In genomic region chr19:34485831-34486230, GRCh38 we compare ENCODE assay signal across 25 cellular contexts. TPM values are rescaled to one million over a fixed set of nuclear protein-coding genes. Genes with fewer than 3 reads are reported as not detected.
DNase-seq lines count a peak whose midpoint lies in the region; ATAC-seq, FAIRE-seq and TF ChIP-seq lines count a peak whose summit lies in the region.
"Had no signal": no experiment of that assay in that cellular context is flagged by ENCODE, and none has a peak within 500 bp of the region (broad histone marks: within the 10 kb centered on the region; RNA-seq: fewer than 3 reads in every experiment).

No MANE protein-coding gene starts in this region.

- H3K27ac ChIP-seq in lower lobe of right lung (peak overlapping the region; percentile 60), small intestine (ENCODE audit: low read depth in 1 of 2, low read length in 1 of 2) (no peak overlapping the region), foreskin keratinocyte (no peak overlapping the region)
- H3K27ac ChIP-seq: A549; BLaER1 treated with 17β-estradiol and CSF1 and Interleukin-3, amounts not matched to agents 10 nM and 100 nM; PC-9; SJSA1 had no signal

- H3K4me1 ChIP-seq in lower lobe of right lung (peaks cover 18% of the 10 kb centered on the region), small intestine (ENCODE audit: control insufficient read depth in 2 of 2, insufficient read depth in 1 of 2, low read depth in 1 of 2, low read length in 1 of 2) (no peaks in the 10 kb centered on the region), foreskin keratinocyte (no peaks in the 10 kb centered on the region)

- TF ChIP-seq CTCF in HFFc6 (IDR thresholded peaks at IDR 0.05) = no peak
- TF ChIP-seq CTCF in brain (conservative IDR thresholded peaks at IDR 0.05) = no peak
- TF ChIP-seq CTCF in lower lobe of right lung (IDR thresholded peaks at IDR 0.05) = no peak
- no peak for TF ChIP-seq CTCF in foreskin keratinocyte (conservative IDR thresholded peaks at IDR 0.05)

- H3K27me3 Mint-ChIP-seq in HFFc6 (ENCODE audit: insufficient read depth) = peaks cover 2% of the 10 kb centered on the region
- peaks cover 17% of the 10 kb centered on the region for H3K27me3 Mint-ChIP-seq in brain

- H3K9me3 ChIP-seq in lower lobe of right lung (no peaks in the 10 kb centered on the region), small intestine (ENCODE audit: control insufficient read depth, low read depth) (no peaks in the 10 kb centered on the region)
- H3K9me3 ChIP-seq: A549 had no signal

- H3K4me1 Mint-ChIP-seq in HFFc6 (ENCODE audit: low read depth) = peaks cover 29% of the 10 kb centered on the region
- H3K4me1 Mint-ChIP-seq in brain = peaks cover 25% of the 10 kb centered on the region

- intact Hi-C loops in lower lobe of right lung (cut with DNase I) (no loop called here), posterior vena cava (cut with DNase I) (no loop called here)

- no peaks in the 10 kb centered on the region for H3K9me3 Mint-ChIP-seq in HFFc6
- peaks cover 0 to 2% (median 0%) of the 10 kb centered on the region in 5 experiments for H3K9me3 Mint-ChIP-seq in brain
- H3K9me3 Mint-ChIP-seq: CD4-positive, alpha-beta T cell had no signal

- H3K27me3 ChIP-seq in lower lobe of right lung (ENCODE audit: low read depth) (peaks cover 7% of the 10 kb centered on the region), small intestine (ENCODE audit: control insufficient read depth in 2 of 2, insufficient read depth in 2 of 2, low read length in 2 of 2) (peaks cover 3 to 20% of the 10 kb centered on the region in 2 donors), foreskin keratinocyte (no peaks in the 10 kb centered on the region)
- H3K27me3 ChIP-seq: BLaER1 treated with 17β-estradiol and CSF1 and Interleukin-3, amounts not matched to agents 10 nM and 100 nM; SJSA1 had no signal

- 80 to 86% (median 81%) methylated on average over 9 of the region's 9 CpGs for WGBS in small intestine, 3 donors

- DNase-seq in HFFc6 (no peak), lower lobe of right lung (no peak), posterior vena cava (ENCODE audit: low spot score) (peak; percentile 62), small intestine (no peak), foreskin keratinocyte (no peak), GOT3 (lab: John Stamatoyannopoulos, UW) (no peak)
- DNase-seq in activated CD8-positive, alpha-beta memory T cell treated with anti-CD3 and anti-CD28 coated beads for 24 hours = no peak
- DNase-seq: AML-193; CD4-positive, alpha-beta T cell; DMS53; KG1; MM.1S; NCI-H2029; NCI-H446 treated with DMSO at 0.1 percent for 48 hours; NCI-H526; NCI-H82; PC-9 had no signal

- ATAC-seq in lower lobe of right lung = no peak
- ATAC-seq in foreskin keratinocyte = no peak
- ATAC-seq: A549, Right ventricle myocardium inferior had no signal

- peaks cover 9% of the 10 kb centered on the region for H3K36me3 ChIP-seq in lower lobe of right lung
- no peaks in the 10 kb centered on the region for H3K36me3 ChIP-seq in small intestine (ENCODE audit: control insufficient read depth in 2 of 2, insufficient read depth in 2 of 2, low read length in 2 of 2)
- H3K36me3 ChIP-seq: BLaER1 treated with 17β-estradiol and CSF1 and Interleukin-3, amounts not matched to agents 10 nM and 100 nM had no signal

- H3K27ac Mint-ChIP-seq in HFFc6 = peak overlapping the region; percentile 48; the same call in 1 of the 2 replicates
- peak overlapping the region in 1 of 5 experiments; percentile 14 for H3K27ac Mint-ChIP-seq in brain
- H3K27ac Mint-ChIP-seq: CD4-positive, alpha-beta T cell had no signal

- H3K4me3 Mint-ChIP-seq in HFFc6 = no peak overlapping the region
- peak overlapping the region in 3 of 5 experiments; percentile 38 to 57 (median 49) for H3K4me3 Mint-ChIP-seq in brain
- H3K4me3 Mint-ChIP-seq: CD4-positive, alpha-beta T cell had no signal

- H3K36me3 Mint-ChIP-seq in HFFc6 (ENCODE audit: low read depth) = peaks cover 12% of the 10 kb centered on the region
- H3K36me3 Mint-ChIP-seq in brain = peaks cover 32% of the 10 kb centered on the region

- FAIRE-seq in small intestine (lab: Jason Lieb, UNC) = no peak
- FAIRE-seq: A549, GM18507, H54, HTR-8/SVneo had no signal

- H3K4me3 ChIP-seq in lower lobe of right lung = no peak overlapping the region
- no peak overlapping the region for H3K4me3 ChIP-seq in small intestine (ENCODE audit: low read depth in 1 of 2, low read length in 2 of 2)
- H3K4me3 ChIP-seq: A549; BLaER1 treated with 17β-estradiol and CSF1 and Interleukin-3, amounts not matched to agents 10 nM and 100 nM; PC-9; SJSA1 had no signal

RNA-seq across cellular contexts. Expression of gene WTIP, which starts 4.3 kb away (rescaled TPM):
- 10 to 100 TPM; 27.8 to 35.1 (median 29.4) TPM for total RNA-seq in HFFc6 (2021; fragmentation: NEBNext Ultra II Directional; extraction: Animal tissue kit (Norgen Biotek cat#: 25700))
- polyA plus RNA-seq in brain (ENCODE audit: insufficient read depth, low read depth, low replicate concordance) (1.8 TPM), small intestine (1 to 10 TPM in 2 of 3 donors, not detected in 1; 2.4 to 5.8 TPM), foreskin keratinocyte (16.8 and 17.6 TPM in 2 replicates)
- total RNA-seq in lower lobe of right lung (23.5 TPM), posterior vena cava (10 to 100 TPM; 20.7 to 28.6 TPM), foreskin keratinocyte (19.3 and 20.8 TPM in 2 replicates)

RNA-seq across cellular contexts. Expression of gene UBA2, which starts 57.6 kb away (rescaled TPM):
- total RNA-seq in HFFc6 (2021; fragmentation: NEBNext Ultra II Directional; extraction: Animal tissue kit (Norgen Biotek cat#: 25700)) = 10 to 100 TPM; 75.2 to 91.0 (median 86.8) TPM
- polyA plus RNA-seq in brain (ENCODE audit: insufficient read depth, low read depth, low replicate concordance) (61.1 TPM), small intestine (10 to 100 TPM; 29.3 to 77.3 (median 40.8) TPM), foreskin keratinocyte (41.0 and 60.1 TPM in 2 replicates)
- total RNA-seq in lower lobe of right lung (72.0 TPM), posterior vena cava (10 to 100 TPM; 70.8 to 81.8 TPM), foreskin keratinocyte (103 and 118 TPM in 2 replicates)
